Comparison of ENCODE assay signal across 12 cellular contexts in the genomic region with DNA sequence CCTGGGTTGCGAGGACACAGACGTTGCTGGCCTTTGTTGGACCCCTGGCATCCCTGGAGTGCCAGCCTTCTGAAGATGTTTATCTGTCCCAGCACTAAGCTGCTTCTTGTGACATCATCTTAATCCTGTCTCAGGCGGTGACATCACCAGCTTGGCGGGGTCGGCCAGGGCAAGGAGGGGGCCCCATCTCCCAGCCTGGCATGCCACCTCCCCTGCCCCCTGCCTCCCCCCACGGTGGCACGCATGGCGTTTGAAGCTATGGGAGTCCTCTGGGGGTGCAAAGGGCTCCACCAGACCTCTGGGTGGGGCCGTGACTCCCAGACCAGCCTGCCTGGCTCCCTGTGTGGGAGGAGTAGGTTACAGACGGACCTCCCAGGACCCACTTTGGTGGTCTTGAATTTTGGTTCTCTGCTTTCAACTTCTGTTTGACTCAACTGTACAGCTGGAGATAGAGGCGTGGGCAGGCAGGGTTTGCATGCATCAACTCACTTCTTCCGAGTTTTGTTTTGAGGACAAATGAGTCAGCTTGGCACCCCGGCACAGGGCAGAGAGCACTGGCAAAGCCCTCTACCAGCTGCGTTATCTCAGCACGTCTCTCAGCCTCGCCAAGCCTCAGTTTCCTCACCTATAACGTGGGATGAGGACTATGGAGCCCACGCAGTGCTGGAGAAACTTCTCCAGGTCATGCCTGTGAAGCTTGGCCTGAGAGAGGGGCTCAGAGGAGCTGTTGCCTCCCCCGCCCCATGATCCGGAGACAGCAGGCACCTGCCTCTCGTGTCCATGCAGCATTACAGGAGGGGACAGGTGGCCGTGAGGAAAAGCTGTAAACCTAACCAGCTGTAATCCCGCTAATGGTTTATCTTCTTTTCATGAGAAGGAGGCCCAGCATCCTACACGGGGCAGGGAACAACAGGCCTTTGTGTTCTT. TPM values are rescaled to one million over a fixed set of nuclear protein-coding genes. Genes with fewer than 3 reads are reported as not detected.
DNase-seq lines count a peak whose midpoint lies in the region; ATAC-seq, FAIRE-seq and TF ChIP-seq lines count a peak whose summit lies in the region.
"Had no signal": no experiment of that assay in that cellular context is flagged by ENCODE, and none has a peak within 500 bp of the region (broad histone marks: within the 10 kb centered on the region; RNA-seq: fewer than 3 reads in every experiment).

No MANE protein-coding gene starts in this region.

- TF ChIP-seq POLR2A in GM12892 (IDR thresholded peaks at IDR 0.05; ENCODE audit: low read depth, low read length) (no peak), right lobe of liver (IDR thresholded peaks at IDR 0.05) (no peak)

- H3K4me1 ChIP-seq in adipocyte (ENCODE audit: control insufficient read depth, insufficient read depth, low read length), result peaks cover 70% of the 10 kb centered on the region
- peaks cover 0 to 14% (median 3%) of the 10 kb centered on the region in 4 donors for H3K4me1 ChIP-seq in right lobe of liver
- H3K4me1 ChIP-seq in hepatocyte (ENCODE audit: insufficient read depth), result peaks cover 12% of the 10 kb centered on the region

- H3K36me3 ChIP-seq in adipocyte (ENCODE audit: control insufficient read depth, insufficient read depth, low read length, severe bottlenecking) (no peaks in the 10 kb centered on the region), right lobe of liver (no peaks in the 10 kb centered on the region), hepatocyte (replicated peaks; ENCODE audit: insufficient read depth, low read depth) (no peaks in the 10 kb centered on the region)

- no peak for ATAC-seq in right lobe of liver

- 37% methylated on average over 5 of the region's 24 CpGs for WGBS in right lobe of liver (ENCODE audit: insufficient coverage, low coverage, low lambda C conversion rate, missing lambda C conversion rate)
- WGBS in hepatocyte (ENCODE audit: low lambda C conversion rate, missing lambda C conversion rate), result 83% methylated on average over 21 of the region's 24 CpGs

- H4K20me1 ChIP-seq in hepatocyte (ENCODE audit: insufficient read depth, poor library complexity, severe bottlenecking), result no peaks in the 10 kb centered on the region

- H3K4me3 ChIP-seq in AG10803 (ENCODE audit: low read length), result no peak overlapping the region
- no peak overlapping the region for H3K4me3 ChIP-seq in adipocyte (ENCODE audit: low read length)
- no peak overlapping the region for H3K4me3 ChIP-seq in right lobe of liver
- no peak overlapping the region for H3K4me3 ChIP-seq in hepatocyte
- H3K4me3 ChIP-seq: SK-N-MC had no signal

- no peaks in the 10 kb centered on the region for H3K9me3 ChIP-seq in adipocyte (ENCODE audit: control insufficient read depth, low read length)
- no peaks in the 10 kb centered on the region for H3K9me3 ChIP-seq in right lobe of liver
- no peaks in the 10 kb centered on the region for H3K9me3 ChIP-seq in hepatocyte (ENCODE audit: low read depth)

- FAIRE-seq in GM12892 (lab: Jason Lieb, UNC), result peak; percentile 40

- intact Hi-C loops in right lobe of liver (cut with DNase I), result no loop called here

- no peaks in the 10 kb centered on the region for H3K79me2 ChIP-seq in hepatocyte

- DNase-seq in AG10803 (ENCODE audit: low read depth), result peak; percentile 33
- no peak for DNase-seq in GM12892 (ENCODE audit: insufficient read length)
- DNase-seq in adipocyte (ENCODE audit: low read depth), result peak; percentile 47
- peak in 2 of 3 donors; percentile 15 to 39 for DNase-seq in right lobe of liver
- no peak for DNase-seq in hepatocyte (ENCODE audit: low spot score)
- no peak for DNase-seq in mucosa of gallbladder (ENCODE audit: low spot score)
- no peak for DNase-seq in activated CD4-positive, CD25-positive, alpha-beta regulatory T cell (lab: John Stamatoyannopoulos, UW)
- no peak for DNase-seq in NCI-H2081 (lab: John Stamatoyannopoulos, UW)
- DNase-seq: central memory CD4-positive, alpha-beta T cell; midbrain; NCI-H1930 had no signal

- H3K9me2 ChIP-seq in hepatocyte (replicated peaks; ENCODE audit: insufficient read depth), result no peaks in the 10 kb centered on the region

- peaks cover 14% of the 10 kb centered on the region for H3K27me3 ChIP-seq in adipocyte (replicated peaks; ENCODE audit: control insufficient read depth, insufficient read depth, low read length)
- no peaks in the 10 kb centered on the region for H3K27me3 ChIP-seq in right lobe of liver
- no peaks in the 10 kb centered on the region for H3K27me3 ChIP-seq in hepatocyte

- H2AFZ ChIP-seq in hepatocyte, result no peak overlapping the region

- no peak overlapping the region for H3K4me2 ChIP-seq in hepatocyte

- H3K27ac ChIP-seq in right lobe of liver (no peak overlapping the region), hepatocyte (no peak overlapping the region)
- H3K27ac ChIP-seq: SK-N-MC had no signal

- no peak for TF ChIP-seq CTCF in AG10803 (conservative IDR thresholded peaks at IDR 0.05; ENCODE audit: low read length)
- TF ChIP-seq CTCF in right lobe of liver (IDR thresholded peaks at IDR 0.05), result no peak
- TF ChIP-seq CTCF in hepatocyte (IDR thresholded peaks at IDR 0.05; ENCODE audit: poor library complexity), result no peak

- no peak overlapping the region for H3K9ac ChIP-seq in adipocyte (ENCODE audit: low read length)

RNA-seq across cellular contexts. Expression of gene EML1, which starts 38.8 kb away (rescaled TPM):
- polyA plus RNA-seq in GM12892 (2012; ENCODE audit: missing spikeins), result 0.19 TPM
- total RNA-seq in right lobe of liver (1 to 10 TPM; 3.3 to 6.8 (median 4.5) TPM), hepatocyte (31.8 and 31.9 TPM in 2 replicates), mucosa of gallbladder (49.9 TPM)
- 21.6 and 22.9 TPM in 2 replicates for polyA plus RNA-seq in hepatocyte

Comparison
In these comparisons a context has a peak if more than half of its experiments do, and no peak if none do; other contexts are left out.
1. DNase-seq: peak in AG10803 (single experiment), adipocyte (single experiment) and right lobe of liver (2 of 3); none in GM12892 (single experiment), hepatocyte (single experiment), mucosa of gallbladder (single experiment), activated CD4-positive, CD25-positive, alpha-beta regulatory T cell (0 of 4) and NCI-H2081 (0 of 2).